Comparison of ENCODE assay signal across 8 cellular contexts in the genomic region with DNA sequence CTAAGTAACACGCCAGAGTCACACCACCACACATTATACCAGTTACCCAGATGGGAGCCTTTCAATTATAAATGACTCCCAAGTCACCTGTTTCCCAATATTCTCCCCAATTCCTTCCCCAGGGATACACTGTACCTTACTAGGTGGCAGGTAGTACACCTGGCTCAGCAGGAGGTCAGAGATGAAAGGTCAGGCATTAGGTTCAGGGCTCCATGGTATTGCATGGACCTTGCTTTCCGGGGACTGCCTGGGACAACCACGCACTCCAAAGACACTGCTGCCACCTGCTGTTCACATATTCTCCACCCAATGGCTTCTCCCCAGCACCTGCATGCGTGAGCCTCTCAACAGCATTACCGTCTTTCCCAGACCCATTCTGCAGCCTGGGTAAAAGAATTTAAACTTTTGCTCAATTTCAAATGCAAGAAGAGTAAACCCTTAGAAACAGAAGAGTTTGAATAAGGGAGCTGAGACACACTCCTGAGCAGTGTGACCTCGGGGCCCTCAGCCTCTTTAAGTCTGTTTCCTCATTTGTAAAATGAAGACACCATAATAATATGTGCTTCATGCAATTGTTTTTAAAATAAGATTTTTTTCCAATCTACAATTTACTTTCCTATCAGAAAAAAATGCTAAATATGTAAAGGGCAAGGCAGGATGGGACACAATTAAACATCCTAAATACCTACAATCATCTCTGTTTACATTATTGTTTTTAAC. TPM values are rescaled to one million over a fixed set of nuclear protein-coding genes. Genes with fewer than 3 reads are reported as not detected.
DNase-seq lines count a peak whose midpoint lies in the region; ATAC-seq and TF ChIP-seq lines count a peak whose summit lies in the region.

No MANE protein-coding gene starts in this region.

- peaks cover 19% of the 10 kb centered on the region for H3K4me1 Mint-ChIP-seq in CD14-positive monocyte

- no peaks in the 10 kb centered on the region for H3K36me3 Mint-ChIP-seq in CD14-positive monocyte

- H3K27ac Mint-ChIP-seq in CD14-positive monocyte: no peak overlapping the region

- peaks cover 0 to 3% (median 0%) of the 10 kb centered on the region in 7 donors for H3K9me3 Mint-ChIP-seq in CD14-positive monocyte

- H3K27ac ChIP-seq in caudate nucleus (ENCODE audit: low read depth, low read length): no peak overlapping the region

- H3K27me3 Mint-ChIP-seq in CD14-positive monocyte (ENCODE audit: low read depth in 3 of 3): peaks cover 1 to 5% (median 1%) of the 10 kb centered on the region in 3 donors

- no peak overlapping the region for H3K4me3 Mint-ChIP-seq in CD14-positive monocyte

- TF ChIP-seq CTCF in CD14-positive monocyte (IDR thresholded peaks at IDR 0.05): peak; percentile 84

- intact Hi-C loops in CD14-positive monocyte (cut with micrococcal nuclease): loop anchor here (5.0 to 10.0 kb wide), 3 partner anchors 46 to 309 kb away; no protein-coding TSS in a partner anchor
- intact Hi-C loops in left colon (cut with DNase I, micrococcal nuclease): loop anchor here in 1 of 2 donors (5.0 kb wide), 3 partner anchors 46 to 311 kb away; no protein-coding TSS in a partner anchor

- DNase-seq in CD14-positive monocyte (ENCODE audit: low spot score) (peak; percentile 69), HCEC 1CT (peak; percentile 68), NCI-H446 treated with DMSO at 0.1 percent for 48 hours (lab: John Stamatoyannopoulos, UW) (peak; percentile 36), caudate nucleus (lab: John Stamatoyannopoulos, UW) (peak in 57 of 61 donors; percentile 13 to 84 (median 58)), left colon (peak; percentile 79 to 91)
- peak; percentile 25 for DNase-seq in activated CD4-positive, CD25-positive, alpha-beta regulatory T cell treated with anti-CD3 and anti-CD28 coated beads, Interleukin-2, amount 50 U/mL, for 16 hours (ENCODE audit: low read depth, low spot score)
- DNase-seq in stimulated activated CD4-positive, alpha-beta T cell treated with anti-CD3 and anti-CD28 coated beads, Interleukin-4, amount 100 ng/mL, for 24 hours: peak; percentile 76

- peak; percentile 91 for ATAC-seq in left colon
- ATAC-seq in GM19452 (IDR thresholded peaks at IDR 0.05; ENCODE audit: unreplicated experiment): no peak

RNA-seq across cellular contexts. Expression of a gene that starts 28.0 kb away (rescaled TPM):
- 10 to 100 TPM; 40.4 to 59.3 TPM for polyA plus RNA-seq in CD14-positive monocyte
- 10 to 100 TPM; 28.1 to 30.6 TPM for total RNA-seq in left colon

RNA-seq across cellular contexts. Expression of a gene that starts 51.1 kb away (rescaled TPM):
- polyA plus RNA-seq in CD14-positive monocyte: 10 to 100 TPM; 11.7 to 15.9 TPM
- total RNA-seq in left colon: 100 to 1,000 TPM; 576 to 607 TPM

Comparison
In these comparisons a context has a peak if more than half of its experiments do, and no peak if none do; other contexts are left out.
1. DNase-seq: peak in every context shown above with its lines; median percentile 85 in left colon; 76 in stimulated activated CD4-positive, alpha-beta T cell treated with anti-CD3 and anti-CD28 coated beads, Interleukin-4, amount 100 ng/mL, for 24 hours; 69 in CD14-positive monocyte; 68 in HCEC 1CT; 58 in caudate nucleus; 36 in NCI-H446 treated with DMSO at 0.1 percent for 48 hours; 25 in activated CD4-positive, CD25-positive, alpha-beta regulatory T cell treated with anti-CD3 and anti-CD28 coated beads, Interleukin-2, amount 50 U/mL, for 16 hours.